In genomic region chr5:58286741-58287140, GRCh38 we compare ENCODE assay signal across 19 cellular contexts.
"Had no signal": no experiment of that assay in that cellular context is flagged by ENCODE, and none has a peak within 500 bp of the region (broad histone marks: within the 10 kb centered on the region; RNA-seq: fewer than 3 reads in every experiment).

No MANE protein-coding gene starts in this region.

- H3K36me3 Mint-ChIP-seq: naive thymus-derived CD4-positive, alpha-beta T cell; stimulated activated naive B cell treated with anti-CD40 and anti-IgM and Interleukin-4, amounts not matched to agents 10 μg/mL and 1 μg/mL and 100 μg/mL, for 72 hours had no signal

- H3K27me3 Mint-ChIP-seq: stimulated activated naive B cell treated with anti-CD40 and anti-IgM and Interleukin-4, amounts not matched to agents 10 μg/mL and 1 μg/mL and 100 μg/mL, for 72 hours; stimulated activated naive CD8-positive, alpha-beta T cell treated with anti-CD3 and anti-CD28 coated beads, Interleukin-15, amount 100 ng/mL, for 72 hours had no signal

- H3K4me3 Mint-ChIP-seq: naive thymus-derived CD4-positive, alpha-beta T cell; nephron progenitor cell; stimulated activated naive B cell treated with anti-CD40 and anti-IgM and Interleukin-4, amounts not matched to agents 10 μg/mL and 1 μg/mL and 100 μg/mL, for 72 hours; stimulated activated naive CD8-positive, alpha-beta T cell treated with anti-CD3 and anti-CD28 coated beads, Interleukin-15, amount 100 ng/mL, for 72 hours had no signal

- ATAC-seq: left colon; naive thymus-derived CD4-positive, alpha-beta T cell; psoas muscle; right lobe of liver; stimulated activated naive B cell treated with anti-CD40 and anti-IgM and Interleukin-4, amounts not matched to agents 10 μg/mL and 1 μg/mL and 100 μg/mL, for 72 hours; stimulated activated naive CD8-positive, alpha-beta T cell treated with anti-CD3 and anti-CD28 coated beads, Interleukin-15, amount 100 ng/mL, for 72 hours had no signal

- H3K27ac Mint-ChIP-seq: naive thymus-derived CD4-positive, alpha-beta T cell; nephron progenitor cell; stimulated activated naive B cell treated with anti-CD40 and anti-IgM and Interleukin-4, amounts not matched to agents 10 μg/mL and 1 μg/mL and 100 μg/mL, for 72 hours had no signal

- H3K4me1 ChIP-seq: psoas muscle, right lobe of liver, spleen, testis, tibial nerve had no signal

- H3K9me3 Mint-ChIP-seq: stimulated activated naive CD8-positive, alpha-beta T cell treated with anti-CD3 and anti-CD28 coated beads, Interleukin-15, amount 100 ng/mL, for 72 hours had no signal

- H3K9me3 ChIP-seq: psoas muscle, right lobe of liver, spleen, testis, tibial nerve had no signal

- H3K27me3 ChIP-seq: dorsolateral prefrontal cortex, hepatocyte, right lobe of liver, spleen, testis, tibial nerve had no signal

- H3K4me1 Mint-ChIP-seq: naive thymus-derived CD4-positive, alpha-beta T cell; nephron progenitor cell; stimulated activated naive B cell treated with anti-CD40 and anti-IgM and Interleukin-4, amounts not matched to agents 10 μg/mL and 1 μg/mL and 100 μg/mL, for 72 hours; stimulated activated naive CD8-positive, alpha-beta T cell treated with anti-CD3 and anti-CD28 coated beads, Interleukin-15, amount 100 ng/mL, for 72 hours had no signal

- H3K4me3 ChIP-seq: dorsolateral prefrontal cortex, hepatocyte, psoas muscle, right lobe of liver, spleen, testis, tibial nerve had no signal

- DNase-seq: cortex of kidney; dorsolateral prefrontal cortex; effector CD8-positive, alpha-beta T cell; foreskin melanocyte; head of caudate nucleus; left colon; naive thymus-derived CD4-positive, alpha-beta T cell; nephron progenitor cell; psoas muscle; retina; right lobe of liver; spleen; stimulated activated CD4-positive, alpha-beta T cell treated with anti-CD3 and anti-CD28 coated beads, Interleukin-2, amount 100 ng/mL, for 24 hours; stimulated activated CD4-positive, alpha-beta T cell treated with anti-CD3 and anti-CD28 coated beads, Interleukin-4, amount 100 ng/mL, for 4 hours; stimulated activated naive B cell treated with anti-CD40 and anti-IgM and Interleukin-4, amounts not matched to agents 10 μg/mL and 1 μg/mL and 100 μg/mL, for 72 hours; stimulated activated naive CD8-positive, alpha-beta T cell treated with anti-CD3 and anti-CD28 coated beads, Interleukin-15, amount 100 ng/mL, for 72 hours; testis had no signal

- H3K27ac ChIP-seq: dorsolateral prefrontal cortex, hepatocyte, psoas muscle, right lobe of liver, spleen, testis, tibial nerve had no signal

- H3K36me3 ChIP-seq: right lobe of liver, spleen, tibial nerve had no signal
